In genomic region chr7:89072094-89072493, GRCh38 we compare ENCODE assay signal across 22 cellular contexts.
DNase-seq lines count a peak whose midpoint lies in the region; ATAC-seq and TF ChIP-seq lines count a peak whose summit lies in the region.
"Had no signal": no experiment of that assay in that cellular context is flagged by ENCODE, and none has a peak within 500 bp of the region (broad histone marks: within the 10 kb centered on the region; RNA-seq: fewer than 3 reads in every experiment).

No MANE protein-coding gene starts in this region.

- no peak overlapping the region for H3K27ac Mint-ChIP-seq in GM23338
- H3K27ac Mint-ChIP-seq: B cell; CD4-positive, CD25-positive, alpha-beta regulatory T cell had no signal

- no peaks in the 10 kb centered on the region for H3F3A ChIP-seq in GM23338 (replicated peaks; ENCODE audit: low read depth)

- H3K36me3 ChIP-seq in GM23338 (ENCODE audit: insufficient read depth) = no peaks in the 10 kb centered on the region
- H3K36me3 ChIP-seq in kidney epithelial cell (ENCODE audit: control insufficient read depth, insufficient read depth, low read length) = no peaks in the 10 kb centered on the region

- no peaks in the 10 kb centered on the region for H3K4me1 ChIP-seq in GM23338 (ENCODE audit: insufficient read depth)
- H3K4me1 ChIP-seq: Caco-2 had no signal

- no peak for ATAC-seq in GM23338
- ATAC-seq: HCT116 had no signal

- TF ChIP-seq CTCF in GM23338 (conservative IDR thresholded peaks at IDR 0.05; ENCODE audit: low read depth in 2 of 2) = no peak
- no peak for TF ChIP-seq CTCF in astrocyte of the cerebellum (IDR thresholded peaks at IDR 0.05; ENCODE audit: low read depth, low read length, missing control alignments)
- no peak for TF ChIP-seq CTCF in kidney epithelial cell (IDR thresholded peaks at IDR 0.05; ENCODE audit: insufficient read depth, low read length, poor library complexity, severe bottlenecking)

- H3K9me2 ChIP-seq in GM23338 (ENCODE audit: insufficient read depth) = 0 out of 2 replicates have a peak, but pooled peaks cover 7% of the 10 kb centered on the region

- peaks cover 19% of the 10 kb centered on the region for H3K9me3 Mint-ChIP-seq in GM23338

- H3K27ac ChIP-seq in GM23338 (ENCODE audit: low read depth) = no peak overlapping the region
- H3K27ac ChIP-seq: GM23248 had no signal

- H3K4me3 ChIP-seq in GM23338 (no peak overlapping the region), astrocyte of the cerebellum (ENCODE audit: low read depth, low read length) (no peak overlapping the region), kidney epithelial cell (ENCODE audit: low read depth, low read length) (no peak overlapping the region)
- H3K4me3 ChIP-seq: GM23248 had no signal

- H3K27me3 Mint-ChIP-seq in GM23338 (ENCODE audit: insufficient read depth, low read depth, poor library complexity) = no peaks in the 10 kb centered on the region
- H3K27me3 Mint-ChIP-seq: B cell; CD4-positive, CD25-positive, alpha-beta regulatory T cell had no signal

- H3K4me2 ChIP-seq in GM23338 = no peak overlapping the region

- H4K20me1 ChIP-seq in GM23338 (replicated peaks; ENCODE audit: insufficient read depth) = no peaks in the 10 kb centered on the region

- H3K79me2 ChIP-seq in GM23338 (replicated peaks; ENCODE audit: insufficient read depth) = no peaks in the 10 kb centered on the region

- H3K4me1 Mint-ChIP-seq in GM23338 = no peaks in the 10 kb centered on the region
- H3K4me1 Mint-ChIP-seq: B cell; CD4-positive, CD25-positive, alpha-beta regulatory T cell had no signal

- DNase-seq in GM23338 (ENCODE audit: low spot score) (no peak), MV-4-11 (lab: John Stamatoyannopoulos, UW) (peak; percentile 86), astrocyte of the cerebellum (ENCODE audit: low read depth) (peak; percentile 70), kidney epithelial cell (ENCODE audit: low read depth) (peak; percentile 10), NCI-H2227 treated with DMSO at 0.1 percent for 48 hours (lab: John Stamatoyannopoulos, UW) (no peak), GM19240 (ENCODE audit: insufficient read length, low spot score) (no peak), HuH-7.5 (ENCODE audit: low spot score) (no peak), activated T-cell treated with anti-CD3 and anti-CD28 coated beads for 4 hours (no peak)
- DNase-seq: Caco-2; CD4-positive, CD25-positive, alpha-beta regulatory T cell; DMS153; GDM1; GM23248; NCI-H1048; NCI-H146; NCI-H2081; NCI-H2171 treated with DMSO at 0.1 percent for 48 hours; NCI-H446 treated with DMSO at 0.1 percent for 48 hours; NCI-H69; SHP77 treated with DMSO at 0.1 percent for 48 hours had no signal

- H3K27me3 ChIP-seq in GM23338 (ENCODE audit: insufficient read depth) (no peaks in the 10 kb centered on the region), kidney epithelial cell (ENCODE audit: control insufficient read depth, insufficient read depth, low read length) (no peaks in the 10 kb centered on the region)

- H2AFZ ChIP-seq in GM23338 = peak overlapping the region; percentile 64
- H2AFZ ChIP-seq: GM23248 had no signal

- H3K4me3 Mint-ChIP-seq in GM23338 = no peak overlapping the region
- H3K4me3 Mint-ChIP-seq: B cell; CD4-positive, CD25-positive, alpha-beta regulatory T cell had no signal

- in situ Hi-C loops in astrocyte of the cerebellum (cut with HindIII; ENCODE audit: low sequenced_read_pairs) = no loop called here

- peaks cover 17% of the 10 kb centered on the region for H3K36me3 Mint-ChIP-seq in GM23338 (ENCODE audit: low read depth)
- H3K36me3 Mint-ChIP-seq: CD4-positive, CD25-positive, alpha-beta regulatory T cell had no signal

TF ChIP-seq in GM23338, 12 proteins besides CTCF, POLR2A, EP300 and RAD21:
- no peak for TF ChIP-seq ZNF331 (CRISPR knock-in tag; IDR thresholded peaks at IDR 0.05; ENCODE audit: low read depth)
- TF ChIP-seq REST (IDR thresholded peaks at IDR 0.05; ENCODE audit: unreplicated experiment) = no peak

Comparison
In these comparisons a context has a peak if more than half of its experiments do, and no peak if none do; other contexts are left out.
1. DNase-seq: peak in MV-4-11 (single experiment), astrocyte of the cerebellum (single experiment) and kidney epithelial cell (single experiment); none in GM23338 (single experiment), NCI-H2227 treated with DMSO at 0.1 percent for 48 hours (single experiment), GM19240 (single experiment), HuH-7.5 (single experiment) and activated T-cell treated with anti-CD3 and anti-CD28 coated beads for 4 hours (single experiment).